In the genomic region with DNA sequence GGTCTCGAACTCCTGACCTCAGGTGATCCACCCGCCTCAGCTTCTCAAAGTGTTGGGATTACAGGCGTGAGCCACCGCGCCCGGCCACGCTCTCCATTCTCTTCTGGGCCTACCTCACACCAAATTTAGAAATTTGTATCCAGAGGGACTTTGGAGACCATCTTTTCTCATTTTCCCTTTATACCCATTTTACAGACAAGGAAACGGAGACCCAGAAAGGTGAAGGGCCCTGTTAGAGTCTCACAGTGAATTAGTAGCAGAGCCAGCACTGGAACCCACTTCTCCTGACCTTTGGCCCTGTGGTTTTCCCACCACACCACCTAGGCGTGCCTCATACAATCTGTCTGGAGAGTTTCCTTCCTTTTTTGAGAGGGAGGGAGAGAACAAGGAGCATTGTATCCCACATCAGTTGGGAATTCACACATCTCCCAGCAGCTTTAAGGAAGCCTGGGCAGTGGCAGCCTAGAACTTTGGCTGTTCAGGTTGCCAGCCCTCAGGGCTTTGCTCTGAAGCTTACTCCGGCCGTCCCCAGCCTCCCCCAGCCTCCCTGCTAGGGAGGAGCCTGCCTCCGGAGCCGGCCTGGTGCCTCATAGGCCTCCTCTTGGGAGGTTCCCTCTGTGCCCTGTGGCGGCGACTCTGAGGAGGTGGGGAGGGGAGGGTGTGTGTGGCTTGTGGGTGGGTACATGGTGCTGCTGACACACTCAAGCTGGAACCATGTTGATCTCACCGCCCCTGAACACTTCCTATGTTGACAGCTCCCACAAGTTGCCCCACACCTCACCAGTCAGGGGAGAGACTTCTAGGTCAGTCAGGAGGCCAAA, we compare ENCODE assay signal across 8 cellular contexts. TPM values are rescaled to one million over a fixed set of nuclear protein-coding genes. Genes with fewer than 3 reads are reported as not detected.
DNase-seq lines count a peak whose midpoint lies in the region; ATAC-seq and TF ChIP-seq lines count a peak whose summit lies in the region.

No MANE protein-coding gene starts in this region.

- no peak overlapping the region for H3K4me3 Mint-ChIP-seq in Calu3 (ENCODE audit: low read depth, unreplicated experiment)
- peak overlapping the region; percentile 30 for H3K4me3 Mint-ChIP-seq in activated CD4-positive, alpha-beta T cell treated with anti-CD3 and anti-CD28 coated beads, Interleukin-2, amount 10 ng/mL, durations not matched to agents 24 days and 14 days

- peaks cover 57% of the 10 kb centered on the region for H3K4me1 Mint-ChIP-seq in Calu3 (ENCODE audit: low read depth, unreplicated experiment)
- peaks cover 84% of the 10 kb centered on the region for H3K4me1 Mint-ChIP-seq in activated CD4-positive, alpha-beta T cell treated with anti-CD3 and anti-CD28 coated beads, Interleukin-2, amount 10 ng/mL, durations not matched to agents 24 days and 14 days

- peaks cover 81% of the 10 kb centered on the region for H3K36me3 Mint-ChIP-seq in Calu3 (ENCODE audit: insufficient read depth, unreplicated experiment)
- H3K36me3 Mint-ChIP-seq in activated CD4-positive, alpha-beta T cell treated with anti-CD3 and anti-CD28 coated beads, Interleukin-2, amount 10 ng/mL, durations not matched to agents 24 days and 14 days (ENCODE audit: low read depth): peaks cover 85% of the 10 kb centered on the region

- DNase-seq in Calu3 (peak; percentile 68), renal cortical epithelial cell (ENCODE audit: low read depth) (peak; percentile 65), HuH-7 (ENCODE audit: low spot score) (no peak), G401 (ENCODE audit: low spot score) (no peak)
- DNase-seq in activated CD4-positive, alpha-beta T cell treated with anti-CD3 and anti-CD28 coated beads, Interleukin-2, amount 10 ng/mL, durations not matched to agents 24 days and 14 days: peak; percentile 78
- DNase-seq in effector CD8-positive, alpha-beta T cell (lab: John Stamatoyannopoulos, UW): peak; percentile 11

- no peaks in the 10 kb centered on the region for H3K9me3 Mint-ChIP-seq in Calu3 (ENCODE audit: low read depth, unreplicated experiment)
- H3K9me3 Mint-ChIP-seq in activated CD4-positive, alpha-beta T cell treated with anti-CD3 and anti-CD28 coated beads, Interleukin-2, amount 10 ng/mL, durations not matched to agents 24 days and 14 days: no peaks in the 10 kb centered on the region

- ATAC-seq in HG02678 (IDR thresholded peaks at IDR 0.05; ENCODE audit: unreplicated experiment): no peak
- ATAC-seq in HG03354 (IDR thresholded peaks at IDR 0.05; ENCODE audit: poor library complexity, severe bottlenecking, unreplicated experiment): no peak

- peak overlapping the region; percentile 55 for H3K27ac Mint-ChIP-seq in Calu3 (ENCODE audit: unreplicated experiment)
- peak overlapping the region; percentile 87 for H3K27ac Mint-ChIP-seq in activated CD4-positive, alpha-beta T cell treated with anti-CD3 and anti-CD28 coated beads, Interleukin-2, amount 10 ng/mL, durations not matched to agents 24 days and 14 days

- intact Hi-C loops in Calu3 (cut with micrococcal nuclease; ENCODE audit: unreplicated experiment): no loop called here
- intact Hi-C loops in activated CD4-positive, alpha-beta T cell treated with anti-CD3 and anti-CD28 coated beads, Interleukin-2, amount 10 ng/mL, durations not matched to agents 24 days and 14 days (cut with micrococcal nuclease): no loop called here

- no peaks in the 10 kb centered on the region for H3K27me3 Mint-ChIP-seq in Calu3 (ENCODE audit: unreplicated experiment)
- no peaks in the 10 kb centered on the region for H3K27me3 Mint-ChIP-seq in activated CD4-positive, alpha-beta T cell treated with anti-CD3 and anti-CD28 coated beads, Interleukin-2, amount 10 ng/mL, durations not matched to agents 24 days and 14 days

- CTCF ChIA-PET in Calu3 (lab: Charles Lee): interaction anchor here (0.6 to 1.2 kb wide), 3 partner anchors 8 to 724 kb away, joined by 3 to 7 read pairs (median 3); no protein-coding TSS in a partner anchor

- TF ChIP-seq CTCF in Calu3 (IDR thresholded peaks at IDR 0.05; ENCODE audit: unreplicated experiment): no peak

- no TSS peak for BruUV-seq in Calu3 (replicated peaks; lab: Mats Ljungman, UMichigan)

- in situ Hi-C loops in G401 (cut with HindIII; ENCODE audit: low sequenced_read_pairs): no loop called here

RNA-seq across cellular contexts. Expression of gene FOSL2, which starts 13.8 kb away (rescaled TPM):
- total RNA-seq in Calu3 (2022): 53.7 and 57.3 TPM in 2 replicates
- total RNA-seq in activated CD4-positive, alpha-beta T cell treated with anti-CD3 and anti-CD28 coated beads, Interleukin-2, amount 10 ng/mL, durations not matched to agents 24 days and 14 days: 73.2 and 80.6 TPM in 2 replicates
- 128 and 349 TPM in 2 replicates for total RNA-seq in renal cortical epithelial cell
- total RNA-seq in G401 (2014; rRNA removed; shearing (Covaris generic)): 12.1 and 16.1 TPM in 2 replicates

Comparison
In these comparisons a context has a peak if more than half of its experiments do, and no peak if none do; other contexts are left out.
1. DNase-seq: peak in Calu3 (single experiment), activated CD4-positive, alpha-beta T cell treated with anti-CD3 and anti-CD28 coated beads, Interleukin-2, amount 10 ng/mL, durations not matched to agents 24 days and 14 days (single experiment), effector CD8-positive, alpha-beta T cell (single experiment) and renal cortical epithelial cell (single experiment); none in HuH-7 (single experiment) and G401 (single experiment).